Comparison of ENCODE assay signal across 21 cellular contexts in genomic region chr9:92468206-92468605, GRCh38. TPM values are rescaled to one million over a fixed set of nuclear protein-coding genes. Genes with fewer than 3 reads are reported as not detected.
DNase-seq lines count a peak whose midpoint lies in the region; ATAC-seq, FAIRE-seq and TF ChIP-seq lines count a peak whose summit lies in the region.
"Had no signal": no experiment of that assay in that cellular context is flagged by ENCODE, and none has a peak within 500 bp of the region (broad histone marks: within the 10 kb centered on the region; RNA-seq: fewer than 3 reads in every experiment).

No MANE protein-coding gene starts in this region.

- TF ChIP-seq CTCF in AG09309 (IDR thresholded peaks at IDR 0.05; ENCODE audit: control insufficient read depth, insufficient read depth, low read depth, low read length, missing control alignments) (no peak), K562 (IDR thresholded peaks at IDR 0.05 in 2 of 3, conservative IDR thresholded peaks at IDR 0.05 in 1 of 3; ENCODE audit: insufficient read depth in 2 of 3, low read depth in 1 of 3, low read length in 3 of 3) (no peak)

- BruUV-seq in K562 (replicated peaks; lab: Mats Ljungman, UMichigan): no TSS peak

- H3K4me2 ChIP-seq in K562 (ENCODE audit: insufficient read depth, low read length): no peak overlapping the region
- H3K4me2 ChIP-seq: A549 had no signal

- H3K27me3 ChIP-seq in K562 (ENCODE audit: control insufficient read depth in 2 of 2, insufficient read depth in 2 of 2, low read length in 2 of 2): no peaks in the 10 kb centered on the region
- H3K27me3 ChIP-seq: spleen, upper lobe of right lung had no signal

- H3K4me1 Mint-ChIP-seq in stimulated activated effector memory CD8-positive, alpha-beta T cell treated with anti-CD3 and anti-CD28 coated beads, Interleukin-12 subunit alpha, Interleukin-12 subunit beta, amount 100 ng/mL, for 72 hours: no peaks in the 10 kb centered on the region
- H3K4me1 Mint-ChIP-seq: activated CD4-positive, alpha-beta T cell treated with anti-CD3 and anti-CD28 coated beads, Interleukin-2, amount 10 ng/mL, durations not matched to agents 7 days and 5 days; naive thymus-derived CD4-positive, alpha-beta T cell; stimulated activated memory B cell treated with anti-CD40 and anti-IgM and Interleukin-4, amounts not matched to agents 10 μg/mL and 1 μg/mL and 100 μg/mL, for 72 hours had no signal

- TF ChIP-seq POLR2A in K562 (conservative IDR thresholded peaks at IDR 0.05): no peak

- H3K27ac Mint-ChIP-seq in stimulated activated effector memory CD8-positive, alpha-beta T cell treated with anti-CD3 and anti-CD28 coated beads, Interleukin-12 subunit alpha, Interleukin-12 subunit beta, amount 100 ng/mL, for 72 hours: no peak overlapping the region
- H3K27ac Mint-ChIP-seq: activated CD4-positive, alpha-beta T cell treated with anti-CD3 and anti-CD28 coated beads, Interleukin-2, amount 10 ng/mL, durations not matched to agents 7 days and 5 days; naive thymus-derived CD4-positive, alpha-beta T cell; stimulated activated memory B cell treated with anti-CD40 and anti-IgM and Interleukin-4, amounts not matched to agents 10 μg/mL and 1 μg/mL and 100 μg/mL, for 72 hours had no signal

- no peak for TF ChIP-seq RAD21 in K562 (CRISPR knock-in tag; conservative IDR thresholded peaks at IDR 0.05 in 1 of 2, IDR thresholded peaks at IDR 0.05 in 1 of 2)

- no peak for FAIRE-seq in K562 (lab: Jason Lieb, UNC)
- FAIRE-seq: A549 had no signal

- no peak for ATAC-seq in K562
- ATAC-seq in stimulated activated effector memory CD8-positive, alpha-beta T cell treated with anti-CD3 and anti-CD28 coated beads, Interleukin-12 subunit alpha, Interleukin-12 subunit beta, amount 100 ng/mL, for 72 hours: no peak
- ATAC-seq: A549; lower lobe of right lung; naive thymus-derived CD4-positive, alpha-beta T cell; PC-3; stimulated activated memory B cell treated with anti-CD40 and anti-IgM and Interleukin-4, amounts not matched to agents 10 μg/mL and 1 μg/mL and 100 μg/mL, for 72 hours; upper lobe of right lung had no signal

- H3K36me3 Mint-ChIP-seq in stimulated activated effector memory CD8-positive, alpha-beta T cell treated with anti-CD3 and anti-CD28 coated beads, Interleukin-12 subunit alpha, Interleukin-12 subunit beta, amount 100 ng/mL, for 72 hours: no peaks in the 10 kb centered on the region
- H3K36me3 Mint-ChIP-seq: naive thymus-derived CD4-positive, alpha-beta T cell; stimulated activated memory B cell treated with anti-CD40 and anti-IgM and Interleukin-4, amounts not matched to agents 10 μg/mL and 1 μg/mL and 100 μg/mL, for 72 hours had no signal

- no peak overlapping the region for H3K4me3 Mint-ChIP-seq in stimulated activated effector memory CD8-positive, alpha-beta T cell treated with anti-CD3 and anti-CD28 coated beads, Interleukin-12 subunit alpha, Interleukin-12 subunit beta, amount 100 ng/mL, for 72 hours
- H3K4me3 Mint-ChIP-seq: activated CD4-positive, alpha-beta T cell treated with anti-CD3 and anti-CD28 coated beads, Interleukin-2, amount 10 ng/mL, durations not matched to agents 7 days and 5 days; naive thymus-derived CD4-positive, alpha-beta T cell; stimulated activated memory B cell treated with anti-CD40 and anti-IgM and Interleukin-4, amounts not matched to agents 10 μg/mL and 1 μg/mL and 100 μg/mL, for 72 hours had no signal

- H3K4me1 ChIP-seq in K562 (replicated peaks in 1 of 2; ENCODE audit: control insufficient read depth in 2 of 2, insufficient read depth in 2 of 2, low read length in 2 of 2): peaks cover 0 to 7% of the 10 kb centered on the region in 2 experiments; a peak in 2 of 5 replicates
- H3K4me1 ChIP-seq: lower lobe of right lung, spleen, upper lobe of right lung had no signal

- H3K79me2 ChIP-seq in K562 (ENCODE audit: control insufficient read depth, insufficient read depth, low read length): no peaks in the 10 kb centered on the region

- H3K4me3 ChIP-seq in AG09309 (ENCODE audit: control insufficient read depth, low read depth, low read length): no peak overlapping the region
- H3K4me3 ChIP-seq in K562: no peak overlapping the region
- H3K4me3 ChIP-seq: A549, lower lobe of right lung, spleen, upper lobe of right lung had no signal

- no peaks in the 10 kb centered on the region for H3K9me3 Mint-ChIP-seq in stimulated activated effector memory CD8-positive, alpha-beta T cell treated with anti-CD3 and anti-CD28 coated beads, Interleukin-12 subunit alpha, Interleukin-12 subunit beta, amount 100 ng/mL, for 72 hours
- H3K9me3 Mint-ChIP-seq: activated CD4-positive, alpha-beta T cell treated with anti-CD3 and anti-CD28 coated beads, Interleukin-2, amount 10 ng/mL, durations not matched to agents 7 days and 5 days; naive thymus-derived CD4-positive, alpha-beta T cell; stimulated activated memory B cell treated with anti-CD40 and anti-IgM and Interleukin-4, amounts not matched to agents 10 μg/mL and 1 μg/mL and 100 μg/mL, for 72 hours had no signal

- H3K27ac ChIP-seq in K562 (ENCODE audit: extremely low read depth, low read depth, low read length): no peak overlapping the region
- H3K27ac ChIP-seq: A549, lower lobe of right lung, spleen, upper lobe of right lung had no signal

- POLR2A ChIA-PET in K562 (lab: Yijun Ruan, JAX): interaction anchor here (1.8 kb wide), 1 partner anchor 8 kb away, joined by 4 read pairs; no protein-coding TSS in a partner anchor

- WGBS in K562 (ENCODE audit: insufficient coverage, low coverage, missing lambda C conversion rate): 96% methylated on average over 2 of the region's 2 CpGs

- H3K36me3 ChIP-seq in K562 (ENCODE audit: control insufficient read depth, insufficient read depth, low read length): no peaks in the 10 kb centered on the region
- H3K36me3 ChIP-seq: lower lobe of right lung, spleen, upper lobe of right lung had no signal

- no peaks in the 10 kb centered on the region; the same call in 1 of the 2 replicates for H4K20me1 ChIP-seq in K562 (replicated peaks; ENCODE audit: control insufficient read depth, insufficient read depth, low read length)

- no peak for TF ChIP-seq EP300 in K562 (IDR thresholded peaks at IDR 0.05; ENCODE audit: low read length)

- DNase-seq in AG09309 (ENCODE audit: low read depth) (peak; percentile 23), HT1080 (ENCODE audit: low read depth) (peak; percentile 55), K562 (ENCODE audit: extremely low read depth in 1 of 4, low spot score in 3 of 4) (no peak), kidney tubule cell (ENCODE audit: low spot score) (peak; percentile 74), H4 (ENCODE audit: low spot score) (no peak)
- DNase-seq in activated CD8-positive, alpha-beta memory T cell treated with anti-CD3 and anti-CD28 coated beads for 24 hours: no peak
- no peak for DNase-seq in stimulated activated effector memory CD8-positive, alpha-beta T cell treated with anti-CD3 and anti-CD28 coated beads, Interleukin-12 subunit alpha, Interleukin-12 subunit beta, amount 100 ng/mL, for 72 hours (ENCODE audit: low spot score in 2 of 2)
- no peak for DNase-seq in stimulated activated CD4-positive, alpha-beta T cell treated with anti-CD3 and anti-CD28 coated beads, Interleukin-4, amount 100 ng/mL, for 4 hours
- DNase-seq: activated CD4-positive, alpha-beta T cell treated with anti-CD3 and anti-CD28 coated beads, Interleukin-2, amount 10 ng/mL, durations not matched to agents 7 days and 5 days; activated naive CD4-positive, alpha-beta T cell treated with Interleukin-2 at 50 U/mL for 16 hours; aorta; lower lobe of right lung; naive thymus-derived CD4-positive, alpha-beta T cell; NCI-H1048; NCI-H526 treated with DMSO at 0.1 percent for 48 hours; PC-3; spleen; upper lobe of right lung had no signal

- intact Hi-C loops in K562 (cut with micrococcal nuclease): loop anchor here (10.0 kb wide), 1 partner anchor 333 kb away; no protein-coding TSS in a partner anchor

- no peaks in the 10 kb centered on the region for H3K9me3 ChIP-seq in K562 (replicated peaks; ENCODE audit: control insufficient read depth, insufficient read depth, low read depth, low read length)
- H3K9me3 ChIP-seq: A549, lower lobe of right lung, spleen, upper lobe of right lung had no signal

- no peak overlapping the region for H3K9ac ChIP-seq in K562 (ENCODE audit: insufficient read depth in 1 of 2, low read depth in 2 of 2, low read length in 2 of 2)

- in situ Hi-C loops in K562 (cut with MboI): no loop called here

- no peak overlapping the region for H2AFZ ChIP-seq in K562 (ENCODE audit: low read depth, low read length)

- CTCF ChIA-PET in K562 (lab: Yijun Ruan, JAX; ENCODE audit: low intra/inter-chr PET ratio): no interaction called here

- H3K9me1 ChIP-seq in K562 (ENCODE audit: control insufficient read depth, insufficient read depth, low read length): no peaks in the 10 kb centered on the region

RNA-seq across cellular contexts. Expression of gene ASPN, which starts 14.1 kb away (rescaled TPM):
- total RNA-seq in HT1080 (2014; rRNA removed; shearing (Covaris generic)): not detected in 2 replicates
- not detected in 2 replicates for polyA plus RNA-seq in HT1080 (2015; cell fraction: cytosol; rRNA removed)
- not detected in 2 replicates for polyA plus RNA-seq in HT1080 (2015; cell fraction: nucleus; rRNA removed)
- not detected in 2 replicates for total RNA-seq in K562 (2011; cell fraction: chromatin; rRNA removed; ENCODE audit: low replicate concordance)
- not detected in 2 replicates for total RNA-seq in K562 (2011; cell fraction: nucleolus; rRNA removed)
- total RNA-seq in K562 (2011; cell fraction: nucleoplasm; rRNA removed): not detected in 2 replicates
- total RNA-seq in K562 (2014; rRNA removed): not detected in 2 replicates
- total RNA-seq in K562 (2014; rRNA removed; fragmentation: Illumina TruSeq; extraction: Trizol): not detected in 2 replicates
- not detected in 2 replicates for total RNA-seq in K562 (2015; rRNA removed; fragmentation: Illumina TruSeq; extraction: Trizol)
- not detected in 2 replicates for total RNA-seq in K562 (2021)
- not detected in 2 replicates for polyA plus RNA-seq in K562 (2011; rRNA removed)
- polyA plus RNA-seq in K562 (2011; cell fraction: cytosol; rRNA removed): not detected in 2 replicates
- polyA plus RNA-seq in K562 (2011; cell fraction: nucleus; rRNA removed): not detected in 2 replicates
- 0.03 TPM in 1 of 2 replicates, not detected in the other for polyA plus RNA-seq in K562 (2012)
- not detected in 2 replicates for polyA plus RNA-seq in K562 (2014; fragmentation: Illumina TruSeq; extraction: Trizol)
- under 1 TPM; 0.03 to 0.07 TPM for polyA plus RNA-seq in K562 (2014; fragmentation: Nextera tagmentation; extraction: Ambion mirVana)
- polyA plus RNA-seq in K562 (2014; rRNA removed): not detected in 2 replicates
- polyA minus RNA-seq in K562 (2011; rRNA and poly(A)+ RNA removed): not detected in 2 replicates
- not detected in 2 replicates for polyA minus RNA-seq in K562 (2011; cell fraction: cytosol; rRNA and poly(A)+ RNA removed)
- polyA minus RNA-seq in K562 (2011; cell fraction: nucleus; rRNA and poly(A)+ RNA removed): not detected in 2 replicates
- not detected in 2 replicates for total RNA-seq in H4 (2014; rRNA removed; shearing (Covaris generic))
- total RNA-seq: activated CD4-positive, alpha-beta T cell treated with anti-CD3 and anti-CD28 coated beads, Interleukin-2, amount 10 ng/mL, durations not matched to agents 7 days and 5 days; Daoy; naive thymus-derived CD4-positive, alpha-beta T cell; PC-3 had no signal
- polyA plus RNA-seq: A549; naive thymus-derived CD4-positive, alpha-beta T cell had no signal

RNA-seq across cellular contexts. Expression of gene OMD, which starts 43.9 kb away (rescaled TPM):
- total RNA-seq in HT1080 (2014; rRNA removed; shearing (Covaris generic)): not detected in 2 replicates
- not detected in 2 replicates for polyA plus RNA-seq in HT1080 (2015; cell fraction: cytosol; rRNA removed)
- polyA plus RNA-seq in HT1080 (2015; cell fraction: nucleus; rRNA removed): not detected in 2 replicates
- not detected in 2 replicates for total RNA-seq in K562 (2011; cell fraction: chromatin; rRNA removed; ENCODE audit: low replicate concordance)
- not detected in 2 replicates for total RNA-seq in K562 (2011; cell fraction: nucleolus; rRNA removed)
- total RNA-seq in K562 (2011; cell fraction: nucleoplasm; rRNA removed): not detected in 2 replicates
- total RNA-seq in K562 (2014; rRNA removed): not detected in 2 replicates
- total RNA-seq in K562 (2014; rRNA removed; fragmentation: Illumina TruSeq; extraction: Trizol): not detected in 2 replicates
- not detected in 2 replicates for total RNA-seq in K562 (2015; rRNA removed; fragmentation: Illumina TruSeq; extraction: Trizol)
- not detected in 2 replicates for total RNA-seq in K562 (2021)
- not detected in 2 replicates for polyA plus RNA-seq in K562 (2011; rRNA removed)
- polyA plus RNA-seq in K562 (2011; cell fraction: cytosol; rRNA removed): not detected in 2 replicates
- not detected in 2 replicates for polyA plus RNA-seq in K562 (2011; cell fraction: nucleus; rRNA removed)
- polyA plus RNA-seq in K562 (2012): 0.04 TPM in 1 of 2 replicates, not detected in the other
- polyA plus RNA-seq in K562 (2014; fragmentation: Illumina TruSeq; extraction: Trizol): not detected in 2 replicates
- polyA plus RNA-seq in K562 (2014; fragmentation: Nextera tagmentation; extraction: Ambion mirVana): under 1 TPM in 1 of 2 experiments, not detected in 1; 0.21 TPM
- not detected in 2 replicates for polyA plus RNA-seq in K562 (2014; rRNA removed)
- not detected in 2 replicates for polyA minus RNA-seq in K562 (2011; rRNA and poly(A)+ RNA removed)
- polyA minus RNA-seq in K562 (2011; cell fraction: cytosol; rRNA and poly(A)+ RNA removed): not detected in 2 replicates
- not detected in 2 replicates for polyA minus RNA-seq in K562 (2011; cell fraction: nucleus; rRNA and poly(A)+ RNA removed)
- total RNA-seq in H4 (2014; rRNA removed; shearing (Covaris generic)): 0.21 and 0.23 TPM in 2 replicates
- total RNA-seq: activated CD4-positive, alpha-beta T cell treated with anti-CD3 and anti-CD28 coated beads, Interleukin-2, amount 10 ng/mL, durations not matched to agents 7 days and 5 days; Daoy; naive thymus-derived CD4-positive, alpha-beta T cell; PC-3 had no signal
- polyA plus RNA-seq: A549; naive thymus-derived CD4-positive, alpha-beta T cell had no signal

Comparison
In these comparisons a context has a peak if more than half of its experiments do, and no peak if none do; other contexts are left out.
1. DNase-seq: peak in AG09309 (single experiment), HT1080 (single experiment) and kidney tubule cell (single experiment); none in K562 (0 of 4), H4 (single experiment), activated CD8-positive, alpha-beta memory T cell treated with anti-CD3 and anti-CD28 coated beads for 24 hours (single experiment), stimulated activated effector memory CD8-positive, alpha-beta T cell treated with anti-CD3 and anti-CD28 coated beads, Interleukin-12 subunit alpha, Interleukin-12 subunit beta, amount 100 ng/mL, for 72 hours (0 of 2) and stimulated activated CD4-positive, alpha-beta T cell treated with anti-CD3 and anti-CD28 coated beads, Interleukin-4, amount 100 ng/mL, for 4 hours (0 of 2).